ENCODE assay signal across 1 cellular context in genomic region chr19:51031220-51031879, GRCh38.
TF ChIP-seq lines count a peak whose summit lies in the region.

No MANE protein-coding gene starts in this region.

TF ChIP-seq in SK-N-SH, 30 proteins besides CTCF, POLR2A, EP300 and RAD21:
- no peak for TF ChIP-seq PBX3 (IDR thresholded peaks at IDR 0.05)
- TF ChIP-seq TEAD4 (IDR thresholded peaks at IDR 0.05; ENCODE audit: borderline replicate concordance, insufficient read depth), result no peak
